Comparison of ENCODE assay signal across 8 cellular contexts in genomic region chr22:31248138-31248745, GRCh38. TPM values are rescaled to one million over a fixed set of nuclear protein-coding genes. Genes with fewer than 3 reads are reported as not detected.
DNase-seq lines count a peak whose midpoint lies in the region; ATAC-seq and TF ChIP-seq lines count a peak whose summit lies in the region.

No MANE protein-coding gene starts in this region.

- peak overlapping the region; percentile 73 for H3K18ac ChIP-seq in trophoblast cell (ENCODE audit: low read length)

- H2BK120ac ChIP-seq in trophoblast cell (ENCODE audit: insufficient read depth, low read length, poor library complexity) = peak overlapping the region; percentile 94

- H3K4me1 Mint-ChIP-seq in T-helper 17 cell = peaks cover 17% of the 10 kb centered on the region

- peaks cover 53% of the 10 kb centered on the region for H3K79me1 ChIP-seq in trophoblast cell (ENCODE audit: low read length)

- TF ChIP-seq POLR2A in thyroid gland (IDR thresholded peaks at IDR 0.05) = peak; percentile 56 to 95

- peak overlapping the region; percentile 88 for H2BK12ac ChIP-seq in trophoblast cell (ENCODE audit: low read length)

- H3K4me2 ChIP-seq in trophoblast cell (ENCODE audit: low read length) = peak overlapping the region; percentile 82

- peak overlapping the region; percentile 14 for H2AFZ ChIP-seq in trophoblast cell (ENCODE audit: insufficient read depth, low read length, poor library complexity)

- H3K4me3 Mint-ChIP-seq in T-helper 17 cell = peak overlapping the region; percentile 88

- H3K27me3 ChIP-seq in trophoblast cell (ENCODE audit: insufficient read depth, low read length) (no peaks in the 10 kb centered on the region), thyroid gland (no peaks in the 10 kb centered on the region)

- H4K12ac ChIP-seq in trophoblast cell (ENCODE audit: low read depth, low read length) = peak overlapping the region; percentile 22

- peak overlapping the region; percentile 92 for H4K91ac ChIP-seq in trophoblast cell (ENCODE audit: low read depth, low read length)

- peak; percentile 100 for ATAC-seq in T-helper 17 cell

- H2AK5ac ChIP-seq in trophoblast cell (ENCODE audit: low read length) = peak overlapping the region; percentile 85

- no peak overlapping the region for H3K23ac ChIP-seq in trophoblast cell (ENCODE audit: low read length)

- no CpG with 5 or more reads among the region's 17 CpGs for WGBS in trophoblast cell (ENCODE audit: extremely low coverage, insufficient coverage, insufficient read length)
- WGBS in thyroid gland, 2 donors = 13 to 23% methylated on average over 12 to 17 of the region's 17 CpGs

- H3K36me3 Mint-ChIP-seq in T-helper 17 cell (ENCODE audit: low read depth) = no peaks in the 10 kb centered on the region

- H3K9me3 ChIP-seq in T-helper 17 cell (ENCODE audit: control insufficient read depth, low read length, poor library complexity, severe bottlenecking) (no peaks in the 10 kb centered on the region), trophoblast cell (ENCODE audit: insufficient read depth, low read depth, low read length) (no peaks in the 10 kb centered on the region), thyroid gland (no peaks in the 10 kb centered on the region)

- peaks cover 27% of the 10 kb centered on the region for H3K79me2 ChIP-seq in trophoblast cell (ENCODE audit: control insufficient read depth, insufficient read depth, low read length, poor library complexity)

- no peak for TF ChIP-seq CTCF in thyroid gland (IDR thresholded peaks at IDR 0.05)

- peak overlapping the region; percentile 97 for H3K4ac ChIP-seq in trophoblast cell (ENCODE audit: low read depth, low read length)

- H3K27ac Mint-ChIP-seq in T-helper 17 cell = peak overlapping the region; percentile 73

- H4K8ac ChIP-seq in trophoblast cell (ENCODE audit: low read depth, low read length) = peak overlapping the region; percentile 70

- peak; percentile 85 for DNase-seq in HEK293T (ENCODE audit: extremely low spot score)
- DNase-seq in T-helper 17 cell = peak; percentile 43 to 55 (median 48)
- DNase-seq in amniotic stem cell (lab: John Stamatoyannopoulos, UW) = peak; percentile 83
- peak; percentile 86 for DNase-seq in cardiac septum (ENCODE audit: low spot score)
- DNase-seq in trophoblast cell = peak; percentile 93
- peak; percentile 91 to 92 for DNase-seq in thyroid gland
- DNase-seq in NCI-H774 (lab: John Stamatoyannopoulos, UW) = no peak
- no peak for DNase-seq in NCI-H748 treated with DMSO at 0.1 percent for 48 hours (lab: John Stamatoyannopoulos, UW)

- CTCF ChIA-PET in HEK293T (lab: Yijun Ruan, JAX) = interaction anchor here (2.5 kb wide), 1 partner anchor 25 kb away, joined by 12 read pairs; no protein-coding TSS in a partner anchor

- peak overlapping the region; percentile 78 for H3K9ac ChIP-seq in trophoblast cell (ENCODE audit: low read length)

- peak overlapping the region; percentile 87 for H2BK5ac ChIP-seq in trophoblast cell (ENCODE audit: low read depth, low read length, poor library complexity)

- H3K36me3 ChIP-seq in trophoblast cell (ENCODE audit: control insufficient read depth in 1 of 2, insufficient read depth in 2 of 2, low read length in 2 of 2) (peaks cover 0 to 4% of the 10 kb centered on the region in 2 experiments), thyroid gland (no peaks in the 10 kb centered on the region)

- POLR2A ChIA-PET in HEK293T (lab: Yijun Ruan, JAX) = interaction anchor here (0.8 to 1.7 kb wide), 3 partner anchors 18 to 42 kb away, joined by 3 to 4 read pairs (median 3); no protein-coding TSS in a partner anchor

- intact Hi-C loops in cardiac septum (cut with DNase I) = no loop called here
- intact Hi-C loops in thyroid gland (cut with DNase I) = no loop called here

- H3K4me1 ChIP-seq in trophoblast cell (ENCODE audit: control insufficient read depth in 1 of 2, insufficient read depth in 2 of 2, low read length in 2 of 2) (peaks cover 41 to 58% of the 10 kb centered on the region in 2 experiments), thyroid gland (peaks cover 46 to 65% of the 10 kb centered on the region in 2 donors)

- H3K4me3 ChIP-seq in trophoblast cell (ENCODE audit: low read depth, low read length) (peak overlapping the region; percentile 77), thyroid gland (replicated peaks in 1 of 3) (peak overlapping the region; percentile 6 to 66 (median 53))

- H3K27ac ChIP-seq in trophoblast cell (ENCODE audit: low read depth, low read length) = peak overlapping the region; percentile 90
- peak overlapping the region; percentile 74 to 84 (median 79) for H3K27ac ChIP-seq in thyroid gland

- no peaks in the 10 kb centered on the region for H3K27me3 Mint-ChIP-seq in T-helper 17 cell

- H3K14ac ChIP-seq in trophoblast cell (ENCODE audit: low read length) = peak overlapping the region; percentile 81

TF ChIP-seq in HEK293T, 16 proteins besides CTCF, POLR2A, EP300 and RAD21:
- no peak for TF ChIP-seq SP1 (IDR thresholded peaks at IDR 0.05)
- peak; percentile 90; the same call in 1 of the 2 replicates for TF ChIP-seq HDGF (IDR thresholded peaks at IDR 0.05; ENCODE audit: borderline replicate concordance)
- TF ChIP-seq SUZ12 (IDR thresholded peaks at IDR 0.05) = no peak
- no peak for TF ChIP-seq LEF1 (IDR thresholded peaks at IDR 0.05; ENCODE audit: borderline replicate concordance)

RNA-seq across cellular contexts. Expression of gene LIMK2, which starts 36.1 kb away (rescaled TPM):
- 10 to 100 TPM; 20.7 to 25.3 TPM for total RNA-seq in T-helper 17 cell
- 13.1 TPM for total RNA-seq in cardiac septum
- polyA plus RNA-seq in trophoblast cell (2013) = 131 and 135 TPM in 2 replicates
- total RNA-seq in thyroid gland = 100 to 1,000 TPM in 2 of 4 donors, 10 to 100 TPM in 2; 85.0 to 123 (median 99.4) TPM

RNA-seq across cellular contexts. Expression of gene PIK3IP1, which starts 44.0 kb away (rescaled TPM):
- total RNA-seq in T-helper 17 cell (100 to 1,000 TPM; 388 to 426 TPM), cardiac septum (10.5 TPM), thyroid gland (10 to 100 TPM; 39.8 to 88.4 (median 48.1) TPM)
- polyA plus RNA-seq in trophoblast cell (2013) = 3.7 and 4.0 TPM in 2 replicates

Comparison
In these comparisons a context has a peak if more than half of its experiments do, and no peak if none do; other contexts are left out.
1. DNase-seq: peak in HEK293T (single experiment), T-helper 17 cell (3 of 3), amniotic stem cell (single experiment), cardiac septum (single experiment), trophoblast cell (2 of 2) and thyroid gland (2 of 2); none in NCI-H774 (single experiment) and NCI-H748 treated with DMSO at 0.1 percent for 48 hours (single experiment).
2. RNA of gene PIK3IP1, which starts 44.0 kb away (total RNA-seq): 388 to 426 TPM in T-helper 17 cell; 39.8 to 88.4 TPM in thyroid gland and 10.5 TPM in cardiac septum (single experiment); every median in the first group is over 4 times any median in the second.